Comparison of ENCODE assay signal across 1 cellular context in the genomic region with DNA sequence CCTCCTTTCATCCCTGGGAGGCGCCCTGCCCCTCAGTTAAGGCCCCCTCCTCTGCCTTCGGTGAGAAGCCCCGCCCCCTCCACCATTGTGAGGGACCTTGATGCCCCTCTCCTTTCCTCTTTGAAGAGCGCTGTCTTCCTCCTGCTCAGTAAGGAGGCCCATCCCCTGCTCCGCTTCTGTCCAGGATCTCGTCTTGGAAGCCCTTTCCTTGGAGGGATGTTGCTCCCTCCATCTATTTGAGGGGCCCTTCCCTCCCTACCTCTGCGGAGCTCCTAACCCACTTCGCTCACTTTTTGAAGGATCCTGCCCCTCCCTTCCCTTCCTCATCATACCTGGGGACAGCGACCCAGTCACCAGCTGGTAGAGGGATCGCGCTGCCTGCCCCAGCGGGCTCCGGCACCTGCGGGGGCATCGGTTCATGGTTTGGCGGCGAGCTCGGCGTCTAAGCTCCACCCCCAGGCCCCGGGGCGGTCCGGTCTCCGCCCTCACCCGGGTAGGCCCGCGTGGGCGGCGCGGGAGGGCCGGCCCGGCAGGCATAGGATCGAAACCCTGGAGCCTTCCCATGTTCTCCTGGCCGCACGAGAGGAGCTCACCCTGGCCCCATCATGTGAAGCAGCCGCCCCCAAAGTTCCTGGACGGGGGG.
TF ChIP-seq lines count a peak whose summit lies in the region.

No MANE protein-coding gene starts in this region.

TF ChIP-seq in HepG2, 621 proteins besides CTCF, POLR2A, EP300 and RAD21:
- TF ChIP-seq, protein P1, sequence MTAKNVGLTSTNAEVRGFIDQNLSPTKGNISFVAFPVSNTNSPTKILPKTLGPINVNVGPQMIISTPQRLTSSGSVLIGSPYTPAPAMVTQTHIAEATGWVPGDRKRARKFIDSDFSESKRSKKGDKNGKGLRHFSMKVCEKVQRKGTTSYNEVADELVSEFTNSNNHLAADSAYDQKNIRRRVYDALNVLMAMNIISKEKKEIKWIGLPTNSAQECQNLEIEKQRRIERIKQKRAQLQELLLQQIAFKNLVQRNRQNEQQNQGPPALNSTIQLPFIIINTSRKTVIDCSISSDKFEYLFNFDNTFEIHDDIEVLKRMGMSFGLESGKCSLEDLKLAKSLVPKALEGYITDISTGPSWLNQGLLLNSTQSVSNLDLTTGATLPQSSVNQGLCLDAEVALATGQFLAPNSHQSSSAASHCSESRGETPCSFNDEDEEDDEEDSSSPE (CRISPR knock-in tag; IDR thresholded peaks at IDR 0.05): no peak
- TF ChIP-seq KDM5A (IDR thresholded peaks at IDR 0.05; ENCODE audit: borderline replicate concordance, low read length) (no peak), CBX5 (CRISPR knock-in tag; IDR thresholded peaks at IDR 0.05; ENCODE audit: borderline replicate concordance) (no peak), ATF7 (IDR thresholded peaks at IDR 0.05) (no peak), ATF7 (CRISPR knock-in tag; IDR thresholded peaks at IDR 0.05) (no peak), FOSL1 (CRISPR knock-in tag; IDR thresholded peaks at IDR 0.05; ENCODE audit: borderline replicate concordance) (no peak), ZNF557 (CRISPR knock-in tag; IDR thresholded peaks at IDR 0.05) (no peak), TCF12 (IDR thresholded peaks at IDR 0.05) (no peak), TCF12 (CRISPR knock-in tag; IDR thresholded peaks at IDR 0.05) (no peak), ZNF775 (CRISPR knock-in tag; IDR thresholded peaks at IDR 0.05; ENCODE audit: borderline replicate concordance) (no peak), HNRNPL (IDR thresholded peaks at IDR 0.05; ENCODE audit: low read depth, low read length) (no peak), POGZ (CRISPR knock-in tag; IDR thresholded peaks at IDR 0.05) (no peak), ADNP (CRISPR knock-in tag; IDR thresholded peaks at IDR 0.05) (no peak), ZNF749 (CRISPR knock-in tag; IDR thresholded peaks at IDR 0.05; ENCODE audit: borderline replicate concordance) (no peak)
- TF ChIP-seq, protein P2, sequence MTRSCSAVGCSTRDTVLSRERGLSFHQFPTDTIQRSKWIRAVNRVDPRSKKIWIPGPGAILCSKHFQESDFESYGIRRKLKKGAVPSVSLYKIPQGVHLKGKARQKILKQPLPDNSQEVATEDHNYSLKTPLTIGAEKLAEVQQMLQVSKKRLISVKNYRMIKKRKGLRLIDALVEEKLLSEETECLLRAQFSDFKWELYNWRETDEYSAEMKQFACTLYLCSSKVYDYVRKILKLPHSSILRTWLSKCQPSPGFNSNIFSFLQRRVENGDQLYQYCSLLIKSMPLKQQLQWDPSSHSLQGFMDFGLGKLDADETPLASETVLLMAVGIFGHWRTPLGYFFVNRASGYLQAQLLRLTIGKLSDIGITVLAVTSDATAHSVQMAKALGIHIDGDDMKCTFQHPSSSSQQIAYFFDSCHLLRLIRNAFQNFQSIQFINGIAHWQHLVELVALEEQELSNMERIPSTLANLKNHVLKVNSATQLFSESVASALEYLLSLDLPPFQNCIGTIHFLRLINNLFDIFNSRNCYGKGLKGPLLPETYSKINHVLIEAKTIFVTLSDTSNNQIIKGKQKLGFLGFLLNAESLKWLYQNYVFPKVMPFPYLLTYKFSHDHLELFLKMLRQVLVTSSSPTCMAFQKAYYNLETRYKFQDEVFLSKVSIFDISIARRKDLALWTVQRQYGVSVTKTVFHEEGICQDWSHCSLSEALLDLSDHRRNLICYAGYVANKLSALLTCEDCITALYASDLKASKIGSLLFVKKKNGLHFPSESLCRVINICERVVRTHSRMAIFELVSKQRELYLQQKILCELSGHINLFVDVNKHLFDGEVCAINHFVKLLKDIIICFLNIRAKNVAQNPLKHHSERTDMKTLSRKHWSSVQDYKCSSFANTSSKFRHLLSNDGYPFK (CRISPR knock-in tag; IDR thresholded peaks at IDR 0.05; ENCODE audit: borderline replicate concordance): no peak
- TF ChIP-seq, protein P3, sequence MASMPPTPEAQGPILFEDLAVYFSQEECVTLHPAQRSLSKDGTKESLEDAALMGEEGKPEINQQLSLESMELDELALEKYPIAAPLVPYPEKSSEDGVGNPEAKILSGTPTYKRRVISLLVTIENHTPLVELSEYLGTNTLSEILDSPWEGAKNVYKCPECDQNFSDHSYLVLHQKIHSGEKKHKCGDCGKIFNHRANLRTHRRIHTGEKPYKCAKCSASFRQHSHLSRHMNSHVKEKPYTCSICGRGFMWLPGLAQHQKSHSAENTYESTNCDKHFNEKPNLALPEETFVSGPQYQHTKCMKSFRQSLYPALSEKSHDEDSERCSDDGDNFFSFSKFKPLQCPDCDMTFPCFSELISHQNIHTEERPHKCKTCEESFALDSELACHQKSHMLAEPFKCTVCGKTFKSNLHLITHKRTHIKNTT (CRISPR knock-in tag; IDR thresholded peaks at IDR 0.05): no peak
- TF ChIP-seq, protein P4, sequence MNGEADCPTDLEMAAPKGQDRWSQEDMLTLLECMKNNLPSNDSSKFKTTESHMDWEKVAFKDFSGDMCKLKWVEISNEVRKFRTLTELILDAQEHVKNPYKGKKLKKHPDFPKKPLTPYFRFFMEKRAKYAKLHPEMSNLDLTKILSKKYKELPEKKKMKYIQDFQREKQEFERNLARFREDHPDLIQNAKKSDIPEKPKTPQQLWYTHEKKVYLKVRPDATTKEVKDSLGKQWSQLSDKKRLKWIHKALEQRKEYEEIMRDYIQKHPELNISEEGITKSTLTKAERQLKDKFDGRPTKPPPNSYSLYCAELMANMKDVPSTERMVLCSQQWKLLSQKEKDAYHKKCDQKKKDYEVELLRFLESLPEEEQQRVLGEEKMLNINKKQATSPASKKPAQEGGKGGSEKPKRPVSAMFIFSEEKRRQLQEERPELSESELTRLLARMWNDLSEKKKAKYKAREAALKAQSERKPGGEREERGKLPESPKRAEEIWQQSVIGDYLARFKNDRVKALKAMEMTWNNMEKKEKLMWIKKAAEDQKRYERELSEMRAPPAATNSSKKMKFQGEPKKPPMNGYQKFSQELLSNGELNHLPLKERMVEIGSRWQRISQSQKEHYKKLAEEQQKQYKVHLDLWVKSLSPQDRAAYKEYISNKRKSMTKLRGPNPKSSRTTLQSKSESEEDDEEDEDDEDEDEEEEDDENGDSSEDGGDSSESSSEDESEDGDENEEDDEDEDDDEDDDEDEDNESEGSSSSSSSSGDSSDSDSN (CRISPR knock-in tag; IDR thresholded peaks at IDR 0.05): no peak
- TF ChIP-seq, protein P5, sequence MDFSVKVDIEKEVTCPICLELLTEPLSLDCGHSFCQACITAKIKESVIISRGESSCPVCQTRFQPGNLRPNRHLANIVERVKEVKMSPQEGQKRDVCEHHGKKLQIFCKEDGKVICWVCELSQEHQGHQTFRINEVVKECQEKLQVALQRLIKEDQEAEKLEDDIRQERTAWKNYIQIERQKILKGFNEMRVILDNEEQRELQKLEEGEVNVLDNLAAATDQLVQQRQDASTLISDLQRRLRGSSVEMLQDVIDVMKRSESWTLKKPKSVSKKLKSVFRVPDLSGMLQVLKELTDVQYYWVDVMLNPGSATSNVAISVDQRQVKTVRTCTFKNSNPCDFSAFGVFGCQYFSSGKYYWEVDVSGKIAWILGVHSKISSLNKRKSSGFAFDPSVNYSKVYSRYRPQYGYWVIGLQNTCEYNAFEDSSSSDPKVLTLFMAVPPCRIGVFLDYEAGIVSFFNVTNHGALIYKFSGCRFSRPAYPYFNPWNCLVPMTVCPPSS (IDR thresholded peaks at IDR 0.05): no peak
- TF ChIP-seq, protein P6, sequence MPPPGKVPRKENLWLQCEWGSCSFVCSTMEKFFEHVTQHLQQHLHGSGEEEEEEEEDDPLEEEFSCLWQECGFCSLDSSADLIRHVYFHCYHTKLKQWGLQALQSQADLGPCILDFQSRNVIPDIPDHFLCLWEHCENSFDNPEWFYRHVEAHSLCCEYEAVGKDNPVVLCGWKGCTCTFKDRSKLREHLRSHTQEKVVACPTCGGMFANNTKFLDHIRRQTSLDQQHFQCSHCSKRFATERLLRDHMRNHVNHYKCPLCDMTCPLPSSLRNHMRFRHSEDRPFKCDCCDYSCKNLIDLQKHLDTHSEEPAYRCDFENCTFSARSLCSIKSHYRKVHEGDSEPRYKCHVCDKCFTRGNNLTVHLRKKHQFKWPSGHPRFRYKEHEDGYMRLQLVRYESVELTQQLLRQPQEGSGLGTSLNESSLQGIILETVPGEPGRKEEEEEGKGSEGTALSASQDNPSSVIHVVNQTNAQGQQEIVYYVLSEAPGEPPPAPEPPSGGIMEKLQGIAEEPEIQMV (CRISPR knock-in tag; IDR thresholded peaks at IDR 0.05; ENCODE audit: low read depth): no peak
TF ChIP-seq in HepG2: peak in this region for 0.
